ENCODE assay signal across 19 cellular contexts in the genomic region with DNA sequence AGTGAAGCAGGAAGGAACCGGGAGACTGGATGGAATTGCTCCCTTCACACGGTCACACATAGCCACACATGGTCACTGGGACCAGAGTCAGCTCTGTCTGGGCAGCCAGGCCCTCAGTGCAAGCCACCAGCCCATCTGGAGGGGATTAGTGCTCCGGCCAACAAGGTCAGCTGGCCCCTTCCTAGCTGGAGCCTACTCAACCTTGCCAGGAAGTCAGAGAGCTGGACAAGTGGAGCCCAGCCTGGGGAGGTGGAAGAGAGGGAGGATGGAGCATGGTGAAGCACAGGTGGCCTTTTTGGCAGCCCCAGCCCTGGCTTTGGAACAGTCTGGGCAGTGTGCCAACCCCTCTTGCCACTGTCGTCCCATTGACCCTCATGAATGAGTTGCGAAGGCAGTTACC. TPM values are rescaled to one million over a fixed set of nuclear protein-coding genes. Genes with fewer than 3 reads are reported as not detected.
DNase-seq lines count a peak whose midpoint lies in the region; ATAC-seq and TF ChIP-seq lines count a peak whose summit lies in the region.
"Had no signal": no experiment of that assay in that cellular context is flagged by ENCODE, and none has a peak within 500 bp of the region (broad histone marks: within the 10 kb centered on the region; RNA-seq: fewer than 3 reads in every experiment).

No MANE protein-coding gene starts in this region.

- H3K9me3 Mint-ChIP-seq in CD8-positive, alpha-beta memory T cell, result no peaks in the 10 kb centered on the region
- no peaks in the 10 kb centered on the region for H3K9me3 Mint-ChIP-seq in activated T-cell treated with anti-CD3 and anti-CD28 coated beads, Interleukin-2, amount 50 U/mL, for 4 hours
- H3K9me3 Mint-ChIP-seq: activated T-helper 2 cell treated with anti-CD3 and anti-CD28 coated beads, Interferon-gamma antibody, Interleukin-2, Interleukin-4, amounts not matched to agents 10 μg/mL and 5 μg/mL and 100 μg/mL, durations not matched to agents 14 hours and 24 hours and 36 hours; neural crest cell; T-cell; WTC11 had no signal

- H3K27ac Mint-ChIP-seq in CD8-positive, alpha-beta memory T cell, result no peak overlapping the region
- H3K27ac Mint-ChIP-seq: activated T-helper 2 cell treated with anti-CD3 and anti-CD28 coated beads, Interferon-gamma antibody, Interleukin-2, Interleukin-4, amounts not matched to agents 10 μg/mL and 5 μg/mL and 100 μg/mL, durations not matched to agents 14 hours and 24 hours and 36 hours; T-cell; WTC11 had no signal

- H4K8ac ChIP-seq in neuronal stem cell (ENCODE audit: low read depth, low read length), result no peak overlapping the region

- H3K14ac ChIP-seq in neuronal stem cell (ENCODE audit: low read length), result peak overlapping the region; percentile 49

- H3K23ac ChIP-seq in neuronal stem cell (ENCODE audit: low read depth, low read length, poor library complexity), result peak overlapping the region; percentile 37

- H3K4me3 Mint-ChIP-seq in CD8-positive, alpha-beta memory T cell, result no peak overlapping the region
- H3K4me3 Mint-ChIP-seq in activated T-cell treated with anti-CD3 and anti-CD28 coated beads, Interleukin-2, amount 50 U/mL, for 4 hours, result no peak overlapping the region
- H3K4me3 Mint-ChIP-seq: T-cell had no signal

- no peaks in the 10 kb centered on the region for H3K79me1 ChIP-seq in neuronal stem cell (ENCODE audit: low read depth, low read length)

- POLR2A ChIA-PET in CD8-positive, alpha-beta memory T cell (lab: Charles Lee), result no interaction called here

- no peak overlapping the region for H2BK120ac ChIP-seq in neuronal stem cell (ENCODE audit: low read depth, low read length)

- CTCF ChIA-PET in CD8-positive, alpha-beta memory T cell (lab: Charles Lee), result no interaction called here

- H3K36me3 Mint-ChIP-seq in CD8-positive, alpha-beta memory T cell, result peaks cover 0 to 8% (median 0%) of the 10 kb centered on the region in 3 donors
- H3K36me3 Mint-ChIP-seq in activated T-cell treated with anti-CD3 and anti-CD28 coated beads, Interleukin-2, amount 50 U/mL, for 4 hours (ENCODE audit: insufficient read depth), result no peaks in the 10 kb centered on the region
- H3K36me3 Mint-ChIP-seq: WTC11 had no signal

- peaks cover 31 to 35% of the 10 kb centered on the region in 2 donors for H3K27me3 Mint-ChIP-seq in CD8-positive, alpha-beta memory T cell
- H3K27me3 Mint-ChIP-seq in activated T-cell treated with anti-CD3 and anti-CD28 coated beads, Interleukin-2, amount 50 U/mL, for 4 hours (ENCODE audit: low read depth), result peaks cover 29% of the 10 kb centered on the region

- H3K4me2 ChIP-seq in neuronal stem cell (ENCODE audit: insufficient read depth, low read length, poor library complexity, severe bottlenecking), result no peak overlapping the region

- H3K4ac ChIP-seq in neuronal stem cell (ENCODE audit: low read length), result no peak overlapping the region

- DNase-seq in NCI-H82 (lab: John Stamatoyannopoulos, UW) (peak; percentile 83), NCI-H82 treated with DMSO at 0.1 percent for 48 hours (lab: John Stamatoyannopoulos, UW; ENCODE audit: unreplicated experiment) (no peak), NCI-H345 treated with DMSO at 0.1 percent for 48 hours (lab: John Stamatoyannopoulos, UW; ENCODE audit: unreplicated experiment) (peak; percentile 62), WERI-Rb-1 (peak; percentile 87), neuronal stem cell (ENCODE audit: low spot score) (no peak)
- DNase-seq in CD8-positive, alpha-beta memory T cell, result no peak
- no peak for DNase-seq in activated T-cell treated with anti-CD3 and anti-CD28 coated beads, Interleukin-2, amount 50 U/mL, for 4 hours
- DNase-seq: ACHN, mammary epithelial cell, NCI-H187 treated with DMSO at 0.1 percent for 48 hours, PC-3, T-cell, uterus had no signal

- H4K91ac ChIP-seq in neuronal stem cell (ENCODE audit: low read depth, low read length, poor library complexity), result no peak overlapping the region

- peaks cover 10 to 22% (median 22%) of the 10 kb centered on the region in 3 donors for H3K4me1 Mint-ChIP-seq in CD8-positive, alpha-beta memory T cell
- H3K4me1 Mint-ChIP-seq in activated T-cell treated with anti-CD3 and anti-CD28 coated beads, Interleukin-2, amount 50 U/mL, for 4 hours (ENCODE audit: low read depth), result peaks cover 16% of the 10 kb centered on the region

- peaks cover 12 to 21% of the 10 kb centered on the region in 2 donors for H3K4me1 ChIP-seq in neuronal stem cell (ENCODE audit: control insufficient read depth in 2 of 2, insufficient read depth in 1 of 2, low read depth in 1 of 2, low read length in 2 of 2)
- H3K4me1 ChIP-seq in CD8-positive, alpha-beta memory T cell (ENCODE audit: insufficient read depth, low read length), result peaks cover 15% of the 10 kb centered on the region

- H2BK5ac ChIP-seq in neuronal stem cell (ENCODE audit: low read length), result no peak overlapping the region

- TF ChIP-seq CTCF in WERI-Rb-1 (IDR thresholded peaks at IDR 0.05; ENCODE audit: low read depth, low read length), result no peak

- peak overlapping the region; percentile 60 for H2AK5ac ChIP-seq in neuronal stem cell (ENCODE audit: low read depth, low read length)

- H3K9ac ChIP-seq in neuronal stem cell (ENCODE audit: low read depth, low read length, poor library complexity), result peak overlapping the region; percentile 34

- no CpG with 5 or more reads among the region's 5 CpGs for WGBS in neuronal stem cell (ENCODE audit: extremely low coverage in 2 of 2, insufficient read length in 2 of 2, insufficient replicate concordance in 1 of 2), 2 donors

- peak overlapping the region; percentile 42 for H3K18ac ChIP-seq in neuronal stem cell (ENCODE audit: low read length)

- peak overlapping the region; percentile 89 for H3K27ac ChIP-seq in WERI-Rb-1
- no peak overlapping the region for H3K27ac ChIP-seq in neuronal stem cell (replicated peaks; ENCODE audit: low read length)
- no peak overlapping the region for H3K27ac ChIP-seq in CD8-positive, alpha-beta memory T cell (ENCODE audit: low read depth, low read length)
- H3K27ac ChIP-seq: adrenal gland, gastroesophageal sphincter, uterus had no signal

- H3K36me3 ChIP-seq in WERI-Rb-1 (peaks cover 9% of the 10 kb centered on the region), neuronal stem cell (replicated peaks in 1 of 2; ENCODE audit: control insufficient read depth in 2 of 2, insufficient read depth in 2 of 2, low read length in 2 of 2) (no peaks in the 10 kb centered on the region)
- no peaks in the 10 kb centered on the region for H3K36me3 ChIP-seq in CD8-positive, alpha-beta memory T cell (ENCODE audit: insufficient read depth, low read length)
- H3K36me3 ChIP-seq: adrenal gland, uterus had no signal

- ATAC-seq in activated T-cell treated with anti-CD3 and anti-CD28 coated beads, Interleukin-2, amount 50 U/mL, for 4 hours, result no peak
- ATAC-seq in HG03432 (IDR thresholded peaks at IDR 0.05; ENCODE audit: unreplicated experiment), result no peak
- ATAC-seq: gastroesophageal sphincter, PC-3, T-cell, WTC11 had no signal

- peak overlapping the region; percentile 14; the same call in 1 of the 2 replicates for H3K4me3 ChIP-seq in WERI-Rb-1 (ENCODE audit: low read depth, low read length)
- no peak overlapping the region for H3K4me3 ChIP-seq in neuronal stem cell (ENCODE audit: low read length in 2 of 2)
- no peak overlapping the region for H3K4me3 ChIP-seq in CD8-positive, alpha-beta memory T cell (ENCODE audit: low read length)
- H3K4me3 ChIP-seq: adrenal gland, gastroesophageal sphincter, uterus had no signal

- H2AFZ ChIP-seq in neuronal stem cell (ENCODE audit: low read length), result no peak overlapping the region

- peak overlapping the region; percentile 30 for H2BK15ac ChIP-seq in neuronal stem cell (ENCODE audit: low read length)

- H3K27me3 ChIP-seq in WERI-Rb-1 (ENCODE audit: insufficient read depth, low read depth, severe bottlenecking) (no peaks in the 10 kb centered on the region), neuronal stem cell (ENCODE audit: control insufficient read depth in 3 of 3, insufficient read depth in 3 of 3, low read depth in 1 of 3, low read length in 3 of 3) (peaks cover 9 to 31% (median 28%) of the 10 kb centered on the region in 3 experiments)
- H3K27me3 ChIP-seq in CD8-positive, alpha-beta memory T cell (ENCODE audit: insufficient read depth, low read length, poor library complexity, severe bottlenecking), result peaks cover 28% of the 10 kb centered on the region

- H3K9me3 ChIP-seq in WERI-Rb-1 (ENCODE audit: severe bottlenecking) (no peaks in the 10 kb centered on the region), neuronal stem cell (replicated peaks in 1 of 2; ENCODE audit: control insufficient read depth in 2 of 2, insufficient read depth in 1 of 2, low read depth in 1 of 2, low read length in 2 of 2) (no peaks in the 10 kb centered on the region)
- H3K9me3 ChIP-seq in CD8-positive, alpha-beta memory T cell (ENCODE audit: low read length), result no peaks in the 10 kb centered on the region
- H3K9me3 ChIP-seq: adrenal gland, gastroesophageal sphincter, uterus had no signal

- H2BK12ac ChIP-seq in neuronal stem cell (ENCODE audit: low read length), result peak overlapping the region; percentile 25

RNA-seq across cellular contexts. Expression of gene CACNA1G, which starts 3.7 kb away (rescaled TPM):
- 3.0 TPM for polyA plus RNA-seq in neuronal stem cell (2013, experiment 1 of 2)
- polyA plus RNA-seq in neuronal stem cell (2013, experiment 2 of 2), result 2.8 TPM
- total RNA-seq in CD8-positive, alpha-beta memory T cell, result under 1 TPM in 1 of 2 experiments, not detected in 1; 0.07 TPM
- polyA plus RNA-seq in CD8-positive, alpha-beta memory T cell, result not detected
- under 1 TPM in 1 of 3 donors, not detected in 2; 0.03 TPM for total RNA-seq in activated T-cell treated with anti-CD3 and anti-CD28 coated beads, Interleukin-2, amount 50 U/mL, for 4 hours
- total RNA-seq: activated T-helper 2 cell treated with anti-CD3 and anti-CD28 coated beads, Interferon-gamma antibody, Interleukin-2, Interleukin-4, amounts not matched to agents 10 μg/mL and 5 μg/mL and 100 μg/mL, durations not matched to agents 14 hours and 24 hours and 36 hours; T-cell had no signal

RNA-seq across cellular contexts. Expression of gene SPATA20, which starts 9.8 kb away (rescaled TPM):
- 17.6 TPM for polyA plus RNA-seq in neuronal stem cell (2013, experiment 1 of 2)
- 18.9 TPM for polyA plus RNA-seq in neuronal stem cell (2013, experiment 2 of 2)
- total RNA-seq in CD8-positive, alpha-beta memory T cell, result 10 to 100 TPM; 34.7 to 42.9 TPM
- polyA plus RNA-seq in CD8-positive, alpha-beta memory T cell, result 11.0 TPM
- 10 to 100 TPM in 2 of 3 donors, 1 to 10 TPM in 1; 6.5 to 16.9 (median 13.5) TPM for total RNA-seq in activated T-cell treated with anti-CD3 and anti-CD28 coated beads, Interleukin-2, amount 50 U/mL, for 4 hours

RNA-seq across cellular contexts. Expression of gene EPN3, which starts 24.3 kb away (rescaled TPM):
- polyA plus RNA-seq in neuronal stem cell (2013, experiment 1 of 2), result 0.04 TPM
- 0.07 TPM for polyA plus RNA-seq in neuronal stem cell (2013, experiment 2 of 2)
- not detected for total RNA-seq in CD8-positive, alpha-beta memory T cell
- not detected for polyA plus RNA-seq in CD8-positive, alpha-beta memory T cell
- under 1 TPM in 1 of 3 donors, not detected in 2; 0.30 TPM for total RNA-seq in activated T-cell treated with anti-CD3 and anti-CD28 coated beads, Interleukin-2, amount 50 U/mL, for 4 hours
- total RNA-seq: activated T-helper 2 cell treated with anti-CD3 and anti-CD28 coated beads, Interferon-gamma antibody, Interleukin-2, Interleukin-4, amounts not matched to agents 10 μg/mL and 5 μg/mL and 100 μg/mL, durations not matched to agents 14 hours and 24 hours and 36 hours; neural crest cell had no signal

RNA-seq across cellular contexts. Expression of gene MYCBPAP, which starts 48.6 kb away (rescaled TPM):
- polyA plus RNA-seq in neuronal stem cell (2013, experiment 1 of 2), result 1.8 TPM
- 2.2 TPM for polyA plus RNA-seq in neuronal stem cell (2013, experiment 2 of 2)
- total RNA-seq in CD8-positive, alpha-beta memory T cell, result under 1 TPM; 0.83 to 0.86 TPM
- polyA plus RNA-seq in CD8-positive, alpha-beta memory T cell, result not detected
- under 1 TPM; 0.26 to 0.49 (median 0.30) TPM for total RNA-seq in activated T-cell treated with anti-CD3 and anti-CD28 coated beads, Interleukin-2, amount 50 U/mL, for 4 hours

Comparison
In these comparisons a context has a peak if more than half of its experiments do, and no peak if none do; other contexts are left out.
1. DNase-seq: peak in NCI-H82 (single experiment), NCI-H345 treated with DMSO at 0.1 percent for 48 hours (single experiment) and WERI-Rb-1 (single experiment); none in NCI-H82 treated with DMSO at 0.1 percent for 48 hours (single experiment), neuronal stem cell (single experiment), CD8-positive, alpha-beta memory T cell (0 of 5) and activated T-cell treated with anti-CD3 and anti-CD28 coated beads, Interleukin-2, amount 50 U/mL, for 4 hours (single experiment).